ENCODE assay signal across 1 cellular context in genomic region chr13:27131202-27131623, GRCh38.
TF ChIP-seq lines count a peak whose summit lies in the region.

No MANE protein-coding gene starts in this region.

TF ChIP-seq in GM12878, 131 proteins besides CTCF, POLR2A, EP300 and RAD21 (continued from another document and continues in another):
- TF ChIP-seq ZBTB33 (IDR thresholded peaks at IDR 0.05) (no peak), CBX5 (IDR thresholded peaks at IDR 0.05; ENCODE audit: low read depth) (peak; percentile 93; the same call in 1 of the 2 replicates), JUNB (IDR thresholded peaks at IDR 0.05) (peak; percentile 99), HSF1 (IDR thresholded peaks at IDR 0.05; ENCODE audit: low read depth, low read length) (no peak), CHD2 (IDR thresholded peaks at IDR 0.05; ENCODE audit: borderline replicate concordance, low read depth, low read length) (no peak), SUPT20H (IDR thresholded peaks at IDR 0.05; ENCODE audit: borderline replicate concordance, control insufficient read depth, low read depth, low read length) (no peak), PKNOX1 (IDR thresholded peaks at IDR 0.05) (no peak), REST (IDR thresholded peaks at IDR 0.05; ENCODE audit: low read depth, low read length) (no peak), RELB (IDR thresholded peaks at IDR 0.05; ENCODE audit: low read depth) (peak; percentile 96), IKZF2 (IDR thresholded peaks at IDR 0.05) (peak; percentile 86 to 89), CHD1 (IDR thresholded peaks at IDR 0.05; ENCODE audit: low read depth, low read length) (no peak), RBBP5 (conservative IDR thresholded peaks at IDR 0.05) (no peak), NFXL1 (IDR thresholded peaks at IDR 0.05; ENCODE audit: borderline replicate concordance) (no peak), NFYA (IDR thresholded peaks at IDR 0.05; ENCODE audit: borderline replicate concordance, low read depth, low read length) (no peak), ZNF384 (IDR thresholded peaks at IDR 0.05; ENCODE audit: borderline replicate concordance, low read depth, low read length) (no peak), ZNF592 (IDR thresholded peaks at IDR 0.05) (peak; percentile 90), CHD4 (IDR thresholded peaks at IDR 0.05) (no peak), ZNF687 (IDR thresholded peaks at IDR 0.05) (peak; percentile 64; the same call in 1 of the 2 replicates), IRF4 (IDR thresholded peaks at IDR 0.05; ENCODE audit: low read depth, low read length) (peak; percentile 97), EZH2 (IDR thresholded peaks at IDR 0.05; ENCODE audit: borderline replicate concordance, control insufficient read depth, low read depth, low read length) (no peak), BHLHE40 (IDR thresholded peaks at IDR 0.05; ENCODE audit: borderline replicate concordance in 1 of 2, low read depth in 2 of 2, low read length in 1 of 2) (peak; percentile 97), SREBF1 (IDR thresholded peaks at IDR 0.05; ENCODE audit: low read length) (peak; percentile 46), SMAD1 (IDR thresholded peaks at IDR 0.05; ENCODE audit: low read depth, partially characterized antibody) (peak; percentile 43), LARP7 (IDR thresholded peaks at IDR 0.05) (no peak), HDAC6 (IDR thresholded peaks at IDR 0.05; ENCODE audit: unreplicated experiment) (no peak), SIN3A (IDR thresholded peaks at IDR 0.05; ENCODE audit: low read depth, low read length) (no peak), NR2F1 (conservative IDR thresholded peaks at IDR 0.05) (peak; percentile 90), ELK1 (IDR thresholded peaks at IDR 0.05; ENCODE audit: low read depth, low read length) (no peak), RELA (IDR thresholded peaks at IDR 0.05; ENCODE audit: borderline replicate concordance, partially characterized antibody) (peak; percentile 78), ZNF24 (IDR thresholded peaks at IDR 0.05) (peak; percentile 52), YY1 (IDR thresholded peaks at IDR 0.05; ENCODE audit: low read depth, low read length) (no peak), SUZ12 (IDR thresholded peaks at IDR 0.05; ENCODE audit: unreplicated experiment) (no peak), BCL11A (IDR thresholded peaks at IDR 0.05; ENCODE audit: low read depth, low read length) (peak; percentile 74)
- TF ChIP-seq, protein P1, sequence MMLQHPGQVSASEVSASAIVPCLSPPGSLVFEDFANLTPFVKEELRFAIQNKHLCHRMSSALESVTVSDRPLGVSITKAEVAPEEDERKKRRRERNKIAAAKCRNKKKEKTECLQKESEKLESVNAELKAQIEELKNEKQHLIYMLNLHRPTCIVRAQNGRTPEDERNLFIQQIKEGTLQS (IDR thresholded peaks at IDR 0.05; ENCODE audit: borderline replicate concordance, extremely low read depth, low read depth, low read length) = peak; percentile 54; the same call in 1 of the 2 replicates
- TF ChIP-seq, protein P2, sequence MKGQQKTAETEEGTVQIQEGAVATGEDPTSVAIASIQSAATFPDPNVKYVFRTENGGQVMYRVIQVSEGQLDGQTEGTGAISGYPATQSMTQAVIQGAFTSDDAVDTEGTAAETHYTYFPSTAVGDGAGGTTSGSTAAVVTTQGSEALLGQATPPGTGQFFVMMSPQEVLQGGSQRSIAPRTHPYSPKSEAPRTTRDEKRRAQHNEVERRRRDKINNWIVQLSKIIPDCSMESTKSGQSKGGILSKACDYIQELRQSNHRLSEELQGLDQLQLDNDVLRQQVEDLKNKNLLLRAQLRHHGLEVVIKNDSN (IDR thresholded peaks at IDR 0.05; ENCODE audit: borderline replicate concordance, extremely low read length, insufficient read depth, low read depth, low read length) = peak; percentile 77
- TF ChIP-seq, protein P3, sequence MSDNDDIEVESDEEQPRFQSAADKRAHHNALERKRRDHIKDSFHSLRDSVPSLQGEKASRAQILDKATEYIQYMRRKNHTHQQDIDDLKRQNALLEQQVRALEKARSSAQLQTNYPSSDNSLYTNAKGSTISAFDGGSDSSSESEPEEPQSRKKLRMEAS (IDR thresholded peaks at IDR 0.05; ENCODE audit: low read depth, low read length) = no peak; the same call in 1 of the 2 replicates
